In genomic region chr10:121910673-121911420, GRCh38 we compare ENCODE assay signal across 11 cellular contexts. TPM values are rescaled to one million over a fixed set of nuclear protein-coding genes. Genes with fewer than 3 reads are reported as not detected.
DNase-seq lines count a peak whose midpoint lies in the region; ATAC-seq and TF ChIP-seq lines count a peak whose summit lies in the region.
"Had no signal": no experiment of that assay in that cellular context is flagged by ENCODE, and none has a peak within 500 bp of the region (broad histone marks: within the 10 kb centered on the region; RNA-seq: fewer than 3 reads in every experiment).

No MANE protein-coding gene starts in this region.

- H3K27me3 ChIP-seq in smooth muscle cell (ENCODE audit: low read depth): no peaks in the 10 kb centered on the region
- H3K27me3 ChIP-seq: vagina had no signal

- H3F3A ChIP-seq in smooth muscle cell (ENCODE audit: low read depth): peaks cover 4% of the 10 kb centered on the region

- H3K4me2 ChIP-seq in smooth muscle cell: peak overlapping the region; percentile 36

- peaks cover 33% of the 10 kb centered on the region for H3K36me3 Mint-ChIP-seq in activated CD8-positive, alpha-beta memory T cell treated with anti-CD3 and anti-CD28 coated beads, Interleukin-2, amount 10 ng/mL, durations not matched to agents 7 days and 5 days

- H3K27ac Mint-ChIP-seq in activated CD8-positive, alpha-beta memory T cell treated with anti-CD3 and anti-CD28 coated beads, Interleukin-2, amount 10 ng/mL, durations not matched to agents 7 days and 5 days: no peak overlapping the region

- H2AFZ ChIP-seq in smooth muscle cell (ENCODE audit: low read depth): no peak overlapping the region

- no peak overlapping the region for H3K4me3 Mint-ChIP-seq in activated CD8-positive, alpha-beta memory T cell treated with anti-CD3 and anti-CD28 coated beads, Interleukin-2, amount 10 ng/mL, durations not matched to agents 7 days and 5 days

- 17% methylated on average over 5 of the region's 5 CpGs for WGBS in smooth muscle cell (ENCODE audit: low lambda C conversion rate)

- H3K9me3 Mint-ChIP-seq in activated CD8-positive, alpha-beta memory T cell treated with anti-CD3 and anti-CD28 coated beads, Interleukin-2, amount 10 ng/mL, durations not matched to agents 7 days and 5 days (ENCODE audit: low read depth): no peaks in the 10 kb centered on the region

- ATAC-seq in activated CD8-positive, alpha-beta memory T cell treated with anti-CD3 and anti-CD28 coated beads, Interleukin-2, amount 10 ng/mL, durations not matched to agents 7 days and 5 days: peak; percentile 45
- ATAC-seq in HG02938 (IDR thresholded peaks at IDR 0.05; ENCODE audit: unreplicated experiment) (peak; percentile 65), HG02852 (IDR thresholded peaks at IDR 0.05; ENCODE audit: unreplicated experiment) (no peak), Right ventricle myocardium superior (ENCODE audit: poor library complexity) (no peak), HG03378 (IDR thresholded peaks at IDR 0.05; ENCODE audit: unreplicated experiment) (no peak)

- no peaks in the 10 kb centered on the region for H3K4me1 ChIP-seq in smooth muscle cell (ENCODE audit: low read depth)
- H3K4me1 ChIP-seq: Caco-2, vagina had no signal

- H3K9me3 ChIP-seq in smooth muscle cell (replicated peaks; ENCODE audit: low read depth): no peaks in the 10 kb centered on the region
- H3K9me3 ChIP-seq: Caco-2, vagina had no signal

- intact Hi-C loops in Right ventricle myocardium superior (cut with DNase I): no loop called here

- peaks cover 6% of the 10 kb centered on the region for H3K4me1 Mint-ChIP-seq in activated CD8-positive, alpha-beta memory T cell treated with anti-CD3 and anti-CD28 coated beads, Interleukin-2, amount 10 ng/mL, durations not matched to agents 7 days and 5 days

- no peak overlapping the region for H3K9ac ChIP-seq in smooth muscle cell (ENCODE audit: low read depth)

- DNase-seq in activated CD8-positive, alpha-beta memory T cell treated with anti-CD3 and anti-CD28 coated beads, Interleukin-2, amount 10 ng/mL, durations not matched to agents 7 days and 5 days: no peak
- no peak for DNase-seq in activated CD8-positive, alpha-beta memory T cell treated with anti-CD3 and anti-CD28 coated beads, Interleukin-2, amount 50 U/mL, for 48 hours
- DNase-seq in choroid plexus epithelial cell (ENCODE audit: low read depth) (peak; percentile 62), smooth muscle cell (lab: John Stamatoyannopoulos, UW; ENCODE audit: unreplicated experiment) (no peak), Right ventricle myocardium superior (no peak)
- DNase-seq: Caco-2, retina had no signal

- CTCF ChIA-PET in activated CD8-positive, alpha-beta memory T cell treated with anti-CD3 and anti-CD28 coated beads, Interleukin-2, amount 10 ng/mL, durations not matched to agents 7 days and 5 days (lab: Charles Lee): interaction anchor here (0.7 kb wide), 1 partner anchor 503 kb away, joined by 4 read pairs; no protein-coding TSS in a partner anchor

- H3K4me3 ChIP-seq in choroid plexus epithelial cell (ENCODE audit: low read depth, low read length) (no peak overlapping the region), smooth muscle cell (no peak overlapping the region)
- H3K4me3 ChIP-seq: vagina had no signal

- H3K79me2 ChIP-seq in smooth muscle cell (ENCODE audit: low read depth): peaks cover 20% of the 10 kb centered on the region

- H4K20me1 ChIP-seq in smooth muscle cell (ENCODE audit: low read depth): no peaks in the 10 kb centered on the region

- no peaks in the 10 kb centered on the region for H3K27me3 Mint-ChIP-seq in activated CD8-positive, alpha-beta memory T cell treated with anti-CD3 and anti-CD28 coated beads, Interleukin-2, amount 10 ng/mL, durations not matched to agents 7 days and 5 days

- TF ChIP-seq CTCF in choroid plexus epithelial cell (conservative IDR thresholded peaks at IDR 0.05; ENCODE audit: low read depth, low read length): no peak
- TF ChIP-seq CTCF in smooth muscle cell (IDR thresholded peaks at IDR 0.05; ENCODE audit: borderline replicate concordance, insufficient read depth, poor library complexity, severe bottlenecking): no peak

- peak overlapping the region; percentile 56 for H3K27ac ChIP-seq in smooth muscle cell (ENCODE audit: low read depth)
- H3K27ac ChIP-seq: vagina had no signal

- H3K36me3 ChIP-seq in smooth muscle cell (ENCODE audit: low read depth): no peaks in the 10 kb centered on the region

RNA-seq across cellular contexts. Expression of gene ATE1, which starts 17.0 kb away (rescaled TPM):
- total RNA-seq in activated CD8-positive, alpha-beta memory T cell treated with anti-CD3 and anti-CD28 coated beads, Interleukin-2, amount 10 ng/mL, durations not matched to agents 7 days and 5 days: 10 to 100 TPM; 26.6 to 28.1 TPM
- total RNA-seq in smooth muscle cell (20.7 and 20.9 TPM in 2 replicates), Right ventricle myocardium superior (34.6 TPM)
- polyA plus RNA-seq in smooth muscle cell: 9.1 and 13.6 TPM in 2 replicates

Comparison
In these comparisons a context has a peak if more than half of its experiments do, and no peak if none do; other contexts are left out.
1. ATAC-seq: peak in activated CD8-positive, alpha-beta memory T cell treated with anti-CD3 and anti-CD28 coated beads, Interleukin-2, amount 10 ng/mL, durations not matched to agents 7 days and 5 days (single experiment) and HG02938 (single experiment); none in HG02852 (single experiment), Right ventricle myocardium superior (single experiment) and HG03378 (single experiment).